Comparison of ENCODE assay signal across 23 cellular contexts in genomic region chr11:12071574-12071973, GRCh38. TPM values are rescaled to one million over a fixed set of nuclear protein-coding genes. Genes with fewer than 3 reads are reported as not detected.
DNase-seq lines count a peak whose midpoint lies in the region; ATAC-seq, FAIRE-seq and TF ChIP-seq lines count a peak whose summit lies in the region.
"Had no signal": no experiment of that assay in that cellular context is flagged by ENCODE, and none has a peak within 500 bp of the region (broad histone marks: within the 10 kb centered on the region; RNA-seq: fewer than 3 reads in every experiment).

No MANE protein-coding gene starts in this region.

- no peak overlapping the region for H3K9ac ChIP-seq in PC-3 (ENCODE audit: low read length)
- H3K9ac ChIP-seq: GM23248, KMS-11 had no signal

- TF ChIP-seq CTCF in A549 (IDR thresholded peaks at IDR 0.05) (no peak), PC-3 (conservative IDR thresholded peaks at IDR 0.05; ENCODE audit: low read depth, low read length) (no peak), stomach (IDR thresholded peaks at IDR 0.05) (no peak)

- no peaks in the 10 kb centered on the region for H3K9me2 ChIP-seq in PC-3 (replicated peaks; ENCODE audit: low read length)

- H3K4me1 ChIP-seq in A549 (peaks cover 89% of the 10 kb centered on the region), PC-3 (ENCODE audit: insufficient read depth, low read length) (peaks cover 31% of the 10 kb centered on the region), stomach (peaks cover 0 to 36% (median 8%) of the 10 kb centered on the region in 4 donors)
- H3K4me1 ChIP-seq: BE2C, HAP-1 had no signal

- H4K20me1 ChIP-seq in PC-3 (ENCODE audit: low read length), result no peaks in the 10 kb centered on the region

- H3F3A ChIP-seq in PC-3 (ENCODE audit: low read length, unreplicated experiment), result no peaks in the 10 kb centered on the region

- H3K9me3 ChIP-seq in A549 (peaks cover 7% of the 10 kb centered on the region; the same call in 2 of the 3 replicates), PC-3 (ENCODE audit: low read length) (no peaks in the 10 kb centered on the region), stomach (no peaks in the 10 kb centered on the region)
- H3K9me3 ChIP-seq: BE2C, HAP-1 had no signal

- H2AFZ ChIP-seq in PC-3 (ENCODE audit: low read length), result 0 out of 2 replicates have a peak overlapping the region, but pooled peaks have one; percentile 15
- H2AFZ ChIP-seq: GM23248 had no signal

- H3K4me2 ChIP-seq in A549, result peak overlapping the region; percentile 60
- H3K4me2 ChIP-seq in PC-3 (ENCODE audit: low read length), result peak overlapping the region; percentile 9
- H3K4me2 ChIP-seq: KMS-11 had no signal

- POLR2A ChIA-PET in A549 (lab: Yijun Ruan, JAX), result no interaction called here
- POLR2A ChIA-PET in PC-3 (lab: Charles Lee; ENCODE audit: unreplicated experiment), result no interaction called here

- no peak; a peak in 2 of 5 replicates for TF ChIP-seq EP300 in A549 (IDR thresholded peaks at IDR 0.05)
- TF ChIP-seq EP300 in stomach (IDR thresholded peaks at IDR 0.05), result no peak

- H3K27ac ChIP-seq in A549, result peak overlapping the region; percentile 97
- H3K27ac ChIP-seq in PC-3 (ENCODE audit: low read length), result no peak overlapping the region
- H3K27ac ChIP-seq in stomach, result peak overlapping the region in 4 of 5 donors; percentile 57 to 88 (median 69)
- H3K27ac ChIP-seq: GM23248, HL-60, KMS-11, SK-N-MC had no signal

- intact Hi-C loops in PC-3 (cut with micrococcal nuclease), result no loop called here
- intact Hi-C loops in stomach (cut with DNase I; ENCODE audit: low total_unique reads), result no loop called here

- no peak for ATAC-seq in A549
- no peak for ATAC-seq in PC-3
- ATAC-seq in left lobe of liver, result peak; percentile 59
- ATAC-seq: GM12878 had no signal

- TF ChIP-seq POLR2A in A549 (IDR thresholded peaks at IDR 0.05; ENCODE audit: low read length) (no peak), stomach (IDR thresholded peaks at IDR 0.05) (no peak)

- H3K36me3 ChIP-seq in PC-3 (ENCODE audit: low read depth, low read length) (no peaks in the 10 kb centered on the region), stomach (no peaks in the 10 kb centered on the region)
- H3K36me3 ChIP-seq: BE2C, HAP-1 had no signal

- BruUV-seq in PC-3 (replicated peaks; lab: Mats Ljungman, UMichigan), result no TSS peak

- TF ChIP-seq RAD21 in A549 (conservative IDR thresholded peaks at IDR 0.05 in 1 of 2, IDR thresholded peaks at IDR 0.05 in 1 of 2), result no peak

- DNase-seq in A549 (ENCODE audit: low read depth in 1 of 2, low spot score in 1 of 2), result peak in 1 of 2 experiments; percentile 55
- no peak for DNase-seq in PC-3
- no peak for DNase-seq in left lobe of liver (ENCODE audit: low spot score)
- no peak for DNase-seq in stomach
- no peak for DNase-seq in effector CD4-positive, alpha-beta T cell
- DNase-seq in NCI-H510A treated with DMSO at 0.1 percent for 48 hours (lab: John Stamatoyannopoulos, UW), result no peak
- DNase-seq in NCI-H1105 (lab: John Stamatoyannopoulos, UW), result no peak
- DNase-seq: BE2C, DND-41, GM23248, MV-4-11, NCI-H1694, NCI-H2081 treated with DMSO at 0.1 percent for 48 hours, NCI-H2171 treated with DMSO at 0.1 percent for 48 hours, NCI-H526, SHP77 treated with DMSO at 0.1 percent for 48 hours, SW 1271 had no signal

- H3K4me3 ChIP-seq in A549 (no peak overlapping the region), PC-3 (ENCODE audit: low read length) (no peak overlapping the region), stomach (no peak overlapping the region)
- H3K4me3 ChIP-seq: GM12878, GM23248, HAP-1, SK-N-MC had no signal

- 31% methylated on average over 3 of the region's 3 CpGs for WGBS in A549 (ENCODE audit: missing lambda C conversion rate)
- WGBS in stomach, 5 donors, result 56 to 77% (median 70%) methylated on average over 3 of the region's 3 CpGs

- no peaks in the 10 kb centered on the region for H3K27me3 ChIP-seq in PC-3 (ENCODE audit: low read length)
- no peaks in the 10 kb centered on the region for H3K27me3 ChIP-seq in stomach
- H3K27me3 ChIP-seq: BE2C had no signal

- CTCF ChIA-PET in A549 (lab: Yijun Ruan, JAX) (interaction anchor here (0.6 to 1.9 kb wide), 3 partner anchors 24 to 201 kb away, joined by 3 to 6 read pairs (median 3); no protein-coding TSS in a partner anchor), PC-3 (lab: Charles Lee) (no interaction called here)

- H3K79me2 ChIP-seq in PC-3 (ENCODE audit: low read length), result no peaks in the 10 kb centered on the region

- peak; percentile 59 for FAIRE-seq in A549 (lab: Jason Lieb, UNC)
- FAIRE-seq: GM12878 had no signal

TF ChIP-seq in A549, 52 proteins besides CTCF, POLR2A, EP300 and RAD21:
- TF ChIP-seq TP53 (CRISPR knock-in tag; IDR thresholded peaks at IDR 0.05) (no peak), HEYL (CRISPR knock-in tag; IDR thresholded peaks at IDR 0.05) (no peak), USF2 (IDR thresholded peaks at IDR 0.05) (no peak), CBX2 (IDR thresholded peaks at IDR 0.05; ENCODE audit: borderline replicate concordance, low read depth) (no peak), NFE2L2 (conservative IDR thresholded peaks at IDR 0.05; ENCODE audit: low read length) (no peak), MAX (IDR thresholded peaks at IDR 0.05) (peak; percentile 15), GATA3 (IDR thresholded peaks at IDR 0.05; ENCODE audit: borderline replicate concordance) (peak; percentile 38; the same call in 1 of the 2 replicates), ESRRA (IDR thresholded peaks at IDR 0.05; ENCODE audit: borderline replicate concordance, low read length) (no peak), ZFP36 (IDR thresholded peaks at IDR 0.05; ENCODE audit: borderline replicate concordance, partially characterized antibody) (no peak), CHD4 (IDR thresholded peaks at IDR 0.05; ENCODE audit: borderline replicate concordance) (no peak)
TF ChIP-seq in A549: peak in this region for 2.

RNA-seq across cellular contexts. Expression of gene MICAL2, which starts 38.8 kb away (rescaled TPM):
- polyA plus RNA-seq in A549 (2011; rRNA removed) (42.1 and 52.4 TPM in 2 replicates), A549 (2017; fragmentation: RNase III; extraction: RNeasy Plus Mini Kit Qiagen cat#74134 plus additional on column Dnase treatment) (39.8 to 43.6 TPM (median 43.5 TPM) in 3 replicates), stomach (10 to 100 TPM; 11.2 to 31.4 (median 13.3) TPM)
- polyA plus RNA-seq in A549 (2012; cell fraction: cytosol; rRNA removed), result 19.3 and 22.9 TPM in 2 replicates
- 25.5 and 31.9 TPM in 2 replicates for polyA plus RNA-seq in A549 (2012; cell fraction: nucleus; rRNA removed)
- polyA minus RNA-seq in A549 (2011; rRNA and poly(A)+ RNA removed), result 104 and 112 TPM in 2 replicates
- total RNA-seq in PC-3 (2014; rRNA removed) (50.1 and 62.9 TPM in 2 replicates), left lobe of liver (47.8 TPM), stomach (100 to 1,000 TPM in 2 of 5 donors, 10 to 100 TPM in 3; 82.6 to 165 (median 86.1) TPM)
- total RNA-seq: OCI-LY7 had no signal
